In genomic region chr12:8285681-8286080, GRCh38 we compare ENCODE assay signal across 7 cellular contexts. TPM values are rescaled to one million over a fixed set of nuclear protein-coding genes. Genes with fewer than 3 reads are reported as not detected.
"Had no signal": no experiment of that assay in that cellular context is flagged by ENCODE, and none has a peak within 500 bp of the region (broad histone marks: within the 10 kb centered on the region; RNA-seq: fewer than 3 reads in every experiment).

No MANE protein-coding gene starts in this region.

RNA-seq across cellular contexts. Expression of gene FAM90A1, which starts 58.3 kb away (rescaled TPM):
- total RNA-seq: left lobe of liver; liver; myocyte; naive thymus-derived CD8-positive, alpha-beta T cell; pulmonary artery endothelial cell; suprapubic skin; transverse colon had no signal
